In the genomic region with DNA sequence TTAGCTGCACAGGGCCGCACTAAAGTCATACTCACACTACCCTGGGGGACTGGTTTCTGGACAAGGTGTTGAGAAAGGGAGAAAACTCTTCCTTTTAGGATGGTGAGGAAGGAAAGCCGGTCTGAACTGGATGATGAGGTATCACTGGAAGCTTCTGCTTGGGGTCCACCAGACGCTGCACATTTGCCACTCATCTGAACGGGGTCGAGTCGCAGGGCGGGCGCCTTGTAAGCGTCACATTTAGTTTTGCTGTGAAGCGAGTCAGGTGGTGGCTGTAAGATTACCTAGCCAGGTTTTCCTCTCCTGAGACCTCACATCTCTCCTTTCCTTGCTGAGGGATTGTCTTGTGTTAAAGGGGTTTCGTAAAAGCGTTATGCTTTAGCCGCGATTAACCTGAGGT, we compare ENCODE assay signal across 15 cellular contexts. TPM values are rescaled to one million over a fixed set of nuclear protein-coding genes. Genes with fewer than 3 reads are reported as not detected.
A peak's percentile ranks its signal among the peaks of the same experiment; 100 is the strongest.
DNase-seq lines count a peak whose midpoint lies in the region; ATAC-seq and TF ChIP-seq lines count a peak whose summit lies in the region.
"Had no signal": no experiment of that assay in that cellular context is flagged by ENCODE, and none has a peak within 500 bp of the region (broad histone marks: within the 10 kb centered on the region; RNA-seq: fewer than 3 reads in every experiment).

No MANE protein-coding gene starts in this region.

- H2BK12ac ChIP-seq in neuronal stem cell (ENCODE audit: low read length) = no peak overlapping the region

- no peak overlapping the region for H2AFZ ChIP-seq in neuronal stem cell (ENCODE audit: low read length)

- peaks cover 23% of the 10 kb centered on the region for H3K36me3 Mint-ChIP-seq in activated CD8-positive, alpha-beta T cell treated with anti-CD3 and anti-CD28 coated beads for 36 hours (ENCODE audit: low read depth)
- peaks cover 27% of the 10 kb centered on the region for H3K36me3 Mint-ChIP-seq in activated CD8-positive, alpha-beta T cell treated with anti-CD3 and anti-CD28 coated beads, Interleukin-2, amount 10 ng/mL, durations not matched to agents 7 days and 5 days (ENCODE audit: low read depth)

- no peak overlapping the region for H2BK5ac ChIP-seq in neuronal stem cell (ENCODE audit: low read length)

- H4K91ac ChIP-seq in neuronal stem cell (ENCODE audit: low read depth, low read length, poor library complexity) = no peak overlapping the region

- no peak for DNase-seq in activated CD8-positive, alpha-beta T cell treated with anti-CD3 and anti-CD28 coated beads for 36 hours
- no peak for DNase-seq in activated CD8-positive, alpha-beta T cell treated with anti-CD3 and anti-CD28 coated beads, Interleukin-2, amount 10 ng/mL, durations not matched to agents 7 days and 5 days
- DNase-seq in LNCaP clone FGC (ENCODE audit: low read depth) (no peak), neuronal stem cell (ENCODE audit: low spot score) (no peak), HPDE6-E6E7 (ENCODE audit: extremely low spot score) (no peak)
- DNase-seq: activated CD4-positive, CD25-positive, alpha-beta regulatory T cell; activated naive CD4-positive, alpha-beta T cell; esophagus squamous epithelium; stimulated activated CD4-positive, alpha-beta T cell treated with anti-CD3 and anti-CD28 coated beads, Interleukin-4, amount 100 ng/mL, for 1 hour; stimulated activated naive CD4-positive, alpha-beta T cell had no signal

- no peaks in the 10 kb centered on the region for H3K9me3 Mint-ChIP-seq in activated CD8-positive, alpha-beta T cell treated with anti-CD3 and anti-CD28 coated beads for 36 hours
- no peaks in the 10 kb centered on the region for H3K9me3 Mint-ChIP-seq in activated CD8-positive, alpha-beta T cell treated with anti-CD3 and anti-CD28 coated beads, Interleukin-2, amount 10 ng/mL, durations not matched to agents 7 days and 5 days (ENCODE audit: insufficient read depth)
- H3K9me3 Mint-ChIP-seq: memory B cell had no signal

- H3K27me3 ChIP-seq in ectodermal cell (ENCODE audit: control insufficient read depth, insufficient read depth, low read length, poor library complexity, severe bottlenecking) (no peaks in the 10 kb centered on the region), neuronal stem cell (ENCODE audit: control insufficient read depth in 3 of 3, insufficient read depth in 3 of 3, low read depth in 1 of 3, low read length in 3 of 3) (no peaks in the 10 kb centered on the region)
- H3K27me3 ChIP-seq: esophagus squamous epithelium had no signal

- no peaks in the 10 kb centered on the region for H3K27me3 Mint-ChIP-seq in activated CD8-positive, alpha-beta T cell treated with anti-CD3 and anti-CD28 coated beads for 36 hours
- no peaks in the 10 kb centered on the region for H3K27me3 Mint-ChIP-seq in activated CD8-positive, alpha-beta T cell treated with anti-CD3 and anti-CD28 coated beads, Interleukin-2, amount 10 ng/mL, durations not matched to agents 7 days and 5 days (ENCODE audit: low read depth)
- H3K27me3 Mint-ChIP-seq: memory B cell had no signal

- H3K9ac ChIP-seq in neuronal stem cell (ENCODE audit: low read depth, low read length, poor library complexity) = no peak overlapping the region

- H3K79me1 ChIP-seq in neuronal stem cell (ENCODE audit: low read depth, low read length) = peaks cover 5% of the 10 kb centered on the region

- POLR2A ChIA-PET in activated CD8-positive, alpha-beta T cell treated with anti-CD3 and anti-CD28 coated beads for 36 hours (lab: Charles Lee) = interaction anchor here (3.6 kb wide), 1 partner anchor 25 kb away, joined by 14 read pairs; the partner anchor contains the start of gene MAPK8IP3
- POLR2A ChIA-PET in activated CD8-positive, alpha-beta T cell treated with anti-CD3 and anti-CD28 coated beads, Interleukin-2, amount 10 ng/mL, durations not matched to agents 7 days and 5 days (lab: Charles Lee) = no interaction called here

- no peak overlapping the region for H2BK120ac ChIP-seq in neuronal stem cell (ENCODE audit: low read depth, low read length)

- H3K18ac ChIP-seq in neuronal stem cell (ENCODE audit: low read length) = peak overlapping the region; percentile 40

- H3K27ac ChIP-seq in ectodermal cell (ENCODE audit: insufficient read depth, low read depth, low read length, poor library complexity, severe bottlenecking) (peak overlapping the region; percentile 63), neuronal stem cell (replicated peaks; ENCODE audit: low read length) (peak overlapping the region; percentile 79)

- H3K14ac ChIP-seq in neuronal stem cell (ENCODE audit: low read length) = no peak overlapping the region

- H3K4me3 Mint-ChIP-seq in activated CD8-positive, alpha-beta T cell treated with anti-CD3 and anti-CD28 coated beads for 36 hours = peak overlapping the region; percentile 33
- H3K4me3 Mint-ChIP-seq in activated CD8-positive, alpha-beta T cell treated with anti-CD3 and anti-CD28 coated beads, Interleukin-2, amount 10 ng/mL, durations not matched to agents 7 days and 5 days = no peak overlapping the region
- H3K4me3 Mint-ChIP-seq: memory B cell had no signal

- H3K4me1 ChIP-seq in ectodermal cell (ENCODE audit: control insufficient read depth, insufficient read depth, low read length) (peaks cover 12% of the 10 kb centered on the region), neuronal stem cell (ENCODE audit: control insufficient read depth in 2 of 2, insufficient read depth in 1 of 2, low read depth in 1 of 2, low read length in 2 of 2) (peaks cover 12 to 18% of the 10 kb centered on the region in 2 donors)

- CTCF ChIA-PET in activated CD8-positive, alpha-beta T cell treated with anti-CD3 and anti-CD28 coated beads for 36 hours (lab: Charles Lee) = interaction anchor here (1.3 kb wide), 1 partner anchor 25 kb away, joined by 4 read pairs; the partner anchor contains the start of gene MAPK8IP3
- CTCF ChIA-PET in activated CD8-positive, alpha-beta T cell treated with anti-CD3 and anti-CD28 coated beads, Interleukin-2, amount 10 ng/mL, durations not matched to agents 7 days and 5 days (lab: Charles Lee) = interaction anchor here (2.9 kb wide), 1 partner anchor 25 kb away, joined by 21 read pairs; the partner anchor contains the start of gene MAPK8IP3

- H3K4me3 ChIP-seq in LNCaP clone FGC (ENCODE audit: low read depth, low read length) = peak overlapping the region; percentile 72
- H3K4me3 ChIP-seq in ectodermal cell (ENCODE audit: insufficient read depth, low read depth, low read length) = peak overlapping the region; percentile 19
- H3K4me3 ChIP-seq in neuronal stem cell (ENCODE audit: low read length in 2 of 2) = peak overlapping the region in 1 of 2 donors; percentile 13
- H3K4me3 ChIP-seq: esophagus squamous epithelium had no signal

- H2BK15ac ChIP-seq in neuronal stem cell (ENCODE audit: low read length) = no peak overlapping the region

- H3K9me3 ChIP-seq in ectodermal cell (ENCODE audit: control insufficient read depth, low read length) = no peaks in the 10 kb centered on the region
- no peaks in the 10 kb centered on the region for H3K9me3 ChIP-seq in neuronal stem cell (replicated peaks in 1 of 2; ENCODE audit: control insufficient read depth in 2 of 2, insufficient read depth in 1 of 2, low read depth in 1 of 2, low read length in 2 of 2)
- H3K9me3 ChIP-seq: esophagus squamous epithelium had no signal

- no peak overlapping the region for H3K23ac ChIP-seq in neuronal stem cell (ENCODE audit: low read depth, low read length, poor library complexity)

- no peak overlapping the region for H2AK5ac ChIP-seq in neuronal stem cell (ENCODE audit: low read depth, low read length)

- no peak overlapping the region for H4K8ac ChIP-seq in neuronal stem cell (ENCODE audit: low read depth, low read length)

- TF ChIP-seq CTCF in activated CD8-positive, alpha-beta T cell treated with anti-CD3 and anti-CD28 coated beads for 36 hours (IDR thresholded peaks at IDR 0.05) = no peak
- TF ChIP-seq CTCF in LNCaP clone FGC (IDR thresholded peaks at IDR 0.05; ENCODE audit: control insufficient read depth, extremely low read depth, insufficient read depth) = no peak

- intact Hi-C loops in activated CD8-positive, alpha-beta T cell treated with anti-CD3 and anti-CD28 coated beads for 36 hours (cut with micrococcal nuclease) = no loop called here

- peaks cover 32% of the 10 kb centered on the region for H3K4me1 Mint-ChIP-seq in activated CD8-positive, alpha-beta T cell treated with anti-CD3 and anti-CD28 coated beads for 36 hours (ENCODE audit: low read depth)
- H3K4me1 Mint-ChIP-seq in activated CD8-positive, alpha-beta T cell treated with anti-CD3 and anti-CD28 coated beads, Interleukin-2, amount 10 ng/mL, durations not matched to agents 7 days and 5 days (ENCODE audit: low read depth) = peaks cover 38% of the 10 kb centered on the region

- no peak overlapping the region for H3K4ac ChIP-seq in neuronal stem cell (ENCODE audit: low read length)

- 93% methylated on average over 12 to 14 of the region's 14 CpGs for WGBS in ectodermal cell, 2 experiments
- no CpG with 5 or more reads among the region's 14 CpGs for WGBS in neuronal stem cell (ENCODE audit: extremely low coverage in 2 of 2, insufficient read length in 2 of 2, insufficient replicate concordance in 1 of 2), 2 donors

- H3K27ac Mint-ChIP-seq in activated CD8-positive, alpha-beta T cell treated with anti-CD3 and anti-CD28 coated beads for 36 hours = no peak overlapping the region
- no peak overlapping the region for H3K27ac Mint-ChIP-seq in activated CD8-positive, alpha-beta T cell treated with anti-CD3 and anti-CD28 coated beads, Interleukin-2, amount 10 ng/mL, durations not matched to agents 7 days and 5 days
- H3K27ac Mint-ChIP-seq: memory B cell had no signal

- no peak for ATAC-seq in activated CD8-positive, alpha-beta T cell treated with anti-CD3 and anti-CD28 coated beads for 36 hours
- no peak for ATAC-seq in activated CD8-positive, alpha-beta T cell treated with anti-CD3 and anti-CD28 coated beads, Interleukin-2, amount 10 ng/mL, durations not matched to agents 7 days and 5 days
- ATAC-seq in HG02885 (IDR thresholded peaks at IDR 0.05; ENCODE audit: poor library complexity, unreplicated experiment) = no peak
- no peak for ATAC-seq in HG02642 (IDR thresholded peaks at IDR 0.05; ENCODE audit: poor library complexity, unreplicated experiment)
- ATAC-seq: Right ventricle myocardium inferior had no signal

- peak overlapping the region; percentile 45 for H3K4me2 ChIP-seq in neuronal stem cell (ENCODE audit: insufficient read depth, low read length, poor library complexity, severe bottlenecking)

- peaks cover 13% of the 10 kb centered on the region for H3K36me3 ChIP-seq in ectodermal cell (ENCODE audit: control insufficient read depth, insufficient read depth, low read length)
- peaks cover 14 to 69% of the 10 kb centered on the region in 2 donors for H3K36me3 ChIP-seq in neuronal stem cell (replicated peaks in 1 of 2; ENCODE audit: control insufficient read depth in 2 of 2, insufficient read depth in 2 of 2, low read length in 2 of 2)

RNA-seq across cellular contexts. Expression of gene JPT2, which starts 2.3 kb away (rescaled TPM):
- total RNA-seq in activated CD8-positive, alpha-beta T cell treated with anti-CD3 and anti-CD28 coated beads for 36 hours = 10 to 100 TPM; 61.5 to 62.2 TPM
- total RNA-seq in activated CD8-positive, alpha-beta T cell treated with anti-CD3 and anti-CD28 coated beads, Interleukin-2, amount 10 ng/mL, durations not matched to agents 7 days and 5 days = 10 to 100 TPM; 56.1 to 61.7 TPM
- 235 TPM for polyA plus RNA-seq in ectodermal cell (2013, experiment 1 of 4)
- 241 TPM for polyA plus RNA-seq in ectodermal cell (2013, experiment 2 of 4)
- 159 TPM for polyA plus RNA-seq in ectodermal cell (2013, experiment 3 of 4)
- 177 TPM for polyA plus RNA-seq in ectodermal cell (2013, experiment 4 of 4)
- polyA plus RNA-seq in neuronal stem cell (2013, experiment 1 of 2) = 134 TPM
- 135 TPM for polyA plus RNA-seq in neuronal stem cell (2013, experiment 2 of 2)

RNA-seq across cellular contexts. Expression of gene MAPK8IP3, which starts 25.6 kb away (rescaled TPM):
- 10 to 100 TPM; 58.4 to 65.1 TPM for total RNA-seq in activated CD8-positive, alpha-beta T cell treated with anti-CD3 and anti-CD28 coated beads for 36 hours
- 10 to 100 TPM; 75.9 to 82.7 TPM for total RNA-seq in activated CD8-positive, alpha-beta T cell treated with anti-CD3 and anti-CD28 coated beads, Interleukin-2, amount 10 ng/mL, durations not matched to agents 7 days and 5 days
- polyA plus RNA-seq in ectodermal cell (2013, experiment 1 of 4) = 62.9 TPM
- 71.9 TPM for polyA plus RNA-seq in ectodermal cell (2013, experiment 2 of 4)
- polyA plus RNA-seq in ectodermal cell (2013, experiment 3 of 4) = 48.4 TPM
- polyA plus RNA-seq in ectodermal cell (2013, experiment 4 of 4) = 70.6 TPM
- polyA plus RNA-seq in neuronal stem cell (2013, experiment 1 of 2) = 35.9 TPM
- polyA plus RNA-seq in neuronal stem cell (2013, experiment 2 of 2) = 36.6 TPM
